8 cellular contexts compared by ENCODE assay signal in the genomic region with DNA sequence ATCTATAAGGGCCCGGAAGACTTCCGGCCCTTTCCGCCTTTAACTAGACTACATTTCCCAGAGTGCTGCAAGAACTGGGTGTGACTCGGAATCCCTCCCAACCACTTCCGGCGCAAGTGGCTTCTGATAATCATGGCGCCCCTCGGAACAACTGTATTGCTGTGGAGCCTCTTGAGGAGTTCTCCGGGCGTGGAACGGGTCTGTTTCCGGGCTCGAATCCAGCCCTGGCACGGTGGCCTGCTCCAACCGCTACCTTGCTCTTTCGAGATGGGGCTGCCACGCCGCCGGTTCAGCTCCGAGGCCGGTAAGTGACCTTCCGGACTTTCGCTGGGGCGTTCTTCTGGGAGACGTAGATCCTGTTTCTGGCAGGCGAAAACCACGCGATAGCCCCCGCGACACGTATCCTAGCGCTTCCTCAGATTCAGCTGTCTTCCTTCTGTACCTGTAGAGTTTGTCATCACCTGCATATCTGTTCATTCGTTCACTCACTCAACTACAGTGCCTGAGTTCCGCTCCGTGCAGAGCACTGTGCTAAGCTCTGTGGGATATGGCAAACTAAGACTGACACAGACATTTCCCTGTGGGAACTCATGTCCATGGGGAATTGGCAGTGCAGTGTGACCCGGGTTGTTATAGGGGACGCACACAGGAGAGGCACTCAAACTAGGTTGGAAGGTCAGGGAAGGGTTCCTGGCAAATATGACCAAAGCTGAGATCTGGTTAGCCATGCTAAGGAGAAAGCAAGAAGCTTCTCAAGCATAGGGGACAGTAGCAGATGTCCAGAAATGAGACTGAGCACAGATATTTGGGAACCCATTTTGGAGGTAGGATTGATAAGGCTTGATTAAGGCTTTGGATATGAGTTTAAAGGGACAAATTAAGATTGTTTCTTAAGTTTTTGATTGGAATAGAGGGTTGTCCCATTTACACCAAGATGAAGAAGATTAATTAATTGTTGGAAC. TPM values are rescaled to one million over a fixed set of nuclear protein-coding genes. Genes with fewer than 3 reads are reported as not detected.
DNase-seq lines count a peak whose midpoint lies in the region; ATAC-seq and TF ChIP-seq lines count a peak whose summit lies in the region.

TSS of gene MRPS22 (plus strand) at position 126 of the 962 bp plus-strand sequence. CDS start at position 133, 7 bp downstream.

- H3K27ac ChIP-seq in prostate gland, result peak within 1 kb of the TSS; percentile 45 to 67
- H3K27ac ChIP-seq in urinary bladder (ENCODE audit: low read depth), result peak within 1 kb of the TSS; percentile 70

- DNase-seq in GM13976 (ENCODE audit: low spot score), result peak; percentile 91
- DNase-seq in NCI-H146 treated with DMSO at 0.1 percent for 48 hours (lab: John Stamatoyannopoulos, UW; ENCODE audit: unreplicated experiment), result peak; percentile 92
- peak; percentile 75 for DNase-seq in amniotic stem cell (lab: John Stamatoyannopoulos, UW)
- peak; percentile 78 for DNase-seq in left ventricle myocardium superior
- DNase-seq in prostate gland (ENCODE audit: low spot score), result peak; percentile 83

- TF ChIP-seq POLR2A in prostate gland (IDR thresholded peaks at IDR 0.05), result peak; percentile 76

- intact Hi-C loops in T-helper 1 cell treated with Interleukin-12 subunit alpha and Interleukin-12 subunit beta and Interleukin-4 antibody, amounts not matched to agents 30 ng/mL and 1 ng/mL, for 36 hours (cut with micrococcal nuclease), result loop anchor here (1.0 to 10.0 kb wide), 9 partner anchors 45 to 1172 kb away; partner anchors contain the start of genes ARMC8, CEP70, COPB2 and DBR1
- intact Hi-C loops in left ventricle myocardium superior (cut with micrococcal nuclease), result no loop called here
- intact Hi-C loops in prostate gland (cut with DNase I), result no loop called here

- peaks cover 7% of the 10 kb centered on the region for H3K4me1 ChIP-seq in prostate gland (replicated peaks)
- no peaks in the 10 kb centered on the region for H3K4me1 ChIP-seq in urinary bladder (ENCODE audit: insufficient read depth)

- no peak for TF ChIP-seq CTCF in GM13976 (IDR thresholded peaks at IDR 0.05; ENCODE audit: borderline replicate concordance, control extremely low read depth, extremely low read depth, insufficient read depth, missing control alignments)
- TF ChIP-seq CTCF in prostate gland (IDR thresholded peaks at IDR 0.05), result no peak

- ATAC-seq in HG02870 (IDR thresholded peaks at IDR 0.05; ENCODE audit: unreplicated experiment) (peak; percentile 97), left ventricle myocardium superior (peak; percentile 97)

- H3K4me3 ChIP-seq in prostate gland (peak within 1 kb of the TSS; percentile 58 to 68), urinary bladder (ENCODE audit: low read depth, low read length) (peak within 1 kb of the TSS; percentile 63)

- H3K36me3 ChIP-seq in prostate gland (no peaks in the 10 kb centered on the region), urinary bladder (ENCODE audit: insufficient read depth) (no peaks in the 10 kb centered on the region)

- in situ Hi-C loops in GM13976 (cut with MboI; ENCODE audit: low sequenced_read_pairs, unreplicated experiment), result no loop called here

- H3K27me3 ChIP-seq in prostate gland (replicated peaks; ENCODE audit: insufficient read depth), result no peaks in the 10 kb centered on the region

- no peaks in the 10 kb centered on the region for H3K9me3 ChIP-seq in prostate gland

- WGBS in prostate gland, result under 1% methylated on average over 36 of the region's 37 CpGs
- under 1% methylated on average over 37 of the region's 37 CpGs for WGBS in urinary bladder

RNA-seq across cellular contexts. Expression of gene MRPS22, which starts in this region (rescaled TPM):
- 36.5 and 36.9 TPM in 2 replicates for total RNA-seq in T-helper 1 cell treated with Interleukin-12 subunit alpha and Interleukin-12 subunit beta and Interleukin-4 antibody, amounts not matched to agents 30 ng/mL and 1 ng/mL, for 36 hours
- 87.3 TPM for total RNA-seq in left ventricle myocardium superior
- total RNA-seq in prostate gland, result 10 to 100 TPM; 34.1 to 37.8 TPM
- total RNA-seq in urinary bladder, result 62.1 TPM
- polyA plus RNA-seq in urinary bladder, result 42.2 TPM

Comparison
In these comparisons a context has a peak if more than half of its experiments do, and no peak if none do; other contexts are left out.
1. Peak in every context shown above with its lines: DNase-seq, ATAC-seq, H3K4me3 ChIP-seq and H3K27ac ChIP-seq.